In the genomic region with DNA sequence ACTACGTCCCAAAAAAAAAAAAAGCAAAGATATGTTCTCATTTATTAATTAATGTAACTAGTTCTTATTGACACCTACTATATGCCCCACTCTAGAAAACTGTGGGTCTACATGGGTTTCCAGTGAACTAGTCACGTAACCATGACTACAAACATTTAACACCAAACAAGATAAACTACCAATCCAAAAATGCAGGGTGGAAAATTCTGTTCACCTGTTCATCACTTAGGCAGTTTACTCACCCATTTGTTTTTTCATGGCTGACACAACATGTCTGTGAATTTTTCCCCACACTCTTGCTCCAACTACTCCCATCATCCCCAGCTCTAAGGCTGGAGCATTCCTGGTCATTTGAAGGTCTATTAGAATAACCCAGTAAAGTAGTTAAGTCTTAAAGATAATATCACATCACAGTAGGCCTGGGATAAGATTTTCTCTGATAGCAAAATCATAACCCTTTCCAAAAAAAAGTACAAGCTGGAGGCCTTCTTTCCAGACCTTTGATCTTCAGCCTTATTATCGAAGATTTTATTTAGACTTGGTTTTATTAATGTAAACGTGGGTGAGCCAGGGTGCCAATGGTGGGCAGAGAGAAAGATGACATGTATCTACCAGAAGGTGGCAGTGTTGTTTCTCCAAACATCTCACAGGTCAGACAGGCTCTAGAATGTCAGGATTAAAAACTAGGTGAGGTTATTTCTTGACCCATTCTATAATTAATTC, we compare ENCODE assay signal across 8 cellular contexts.
DNase-seq lines count a peak whose midpoint lies in the region; ATAC-seq and TF ChIP-seq lines count a peak whose summit lies in the region.

No MANE protein-coding gene starts in this region.

- H3K9me3 ChIP-seq in GM23248 (ENCODE audit: low read depth), result no peaks in the 10 kb centered on the region

- WGBS in GM23248 (ENCODE audit: low coverage in 1 of 2, low lambda C conversion rate in 2 of 2, missing lambda C conversion rate in 2 of 2), 2 experiments, result 41 to 42% methylated on average over 4 of the region's 4 CpGs

- H2AFZ ChIP-seq in GM23248, result no peak overlapping the region

- DNase-seq in activated CD4-positive, alpha-beta T cell treated with anti-CD3 and anti-CD28 coated beads for 24 hours (ENCODE audit: low read depth in 2 of 2), result peak; percentile 1 to 12
- no peak for DNase-seq in activated CD4-positive, alpha-beta T cell treated with anti-CD3 and anti-CD28 coated beads for 1 hour
- DNase-seq in GM23248 (peak; percentile 75), NCI-H1436 treated with DMSO at 0.1 percent for 48 hours (lab: John Stamatoyannopoulos, UW) (peak; percentile 13), T follicular helper cell (ENCODE audit: low read depth) (peak; percentile 7), epithelial cell of esophagus (ENCODE audit: low read depth) (peak; percentile 66), mucosa of gallbladder (ENCODE audit: low spot score) (peak; percentile 36)

- in situ Hi-C loops in GM23248 (cut with MboI), result loop anchor here (5.0 to 10.0 kb wide), 3 partner anchors 315 to 622 kb away; no protein-coding TSS in a partner anchor

- no peak overlapping the region for H3K27ac ChIP-seq in GM23248

- H3K9ac ChIP-seq in GM23248, result no peak overlapping the region

- H3K4me1 ChIP-seq in GM23248 (ENCODE audit: insufficient read depth), result peaks cover 10% of the 10 kb centered on the region; the same call in 1 of the 2 replicates

- TF ChIP-seq CTCF in epithelial cell of esophagus (IDR thresholded peaks at IDR 0.05; ENCODE audit: insufficient read depth, low read depth, low read length, missing control alignments), result peak; percentile 71

- no peaks in the 10 kb centered on the region for H3K36me3 ChIP-seq in GM23248 (ENCODE audit: low read depth)

- peaks cover 8% of the 10 kb centered on the region for H3F3A ChIP-seq in GM23248 (ENCODE audit: insufficient read depth)

- no peak for ATAC-seq in HG03025 (IDR thresholded peaks at IDR 0.05; ENCODE audit: low FRiP score, unreplicated experiment)

- no peaks in the 10 kb centered on the region for H3K79me2 ChIP-seq in GM23248 (ENCODE audit: insufficient read depth)

- no peak overlapping the region for H3K4me2 ChIP-seq in GM23248 (ENCODE audit: unreplicated experiment)

- H3K4me3 ChIP-seq in GM23248 (no peak overlapping the region), epithelial cell of esophagus (ENCODE audit: low read length) (no peak overlapping the region)

- no peaks in the 10 kb centered on the region for H3K9me2 ChIP-seq in GM23248 (ENCODE audit: insufficient read depth)

- H3K27me3 ChIP-seq in GM23248 (replicated peaks; ENCODE audit: insufficient read depth), result no peaks in the 10 kb centered on the region

- H4K20me1 ChIP-seq in GM23248 (ENCODE audit: insufficient read depth), result no peaks in the 10 kb centered on the region
